Comparison of ENCODE assay signal across 9 cellular contexts in the genomic region with DNA sequence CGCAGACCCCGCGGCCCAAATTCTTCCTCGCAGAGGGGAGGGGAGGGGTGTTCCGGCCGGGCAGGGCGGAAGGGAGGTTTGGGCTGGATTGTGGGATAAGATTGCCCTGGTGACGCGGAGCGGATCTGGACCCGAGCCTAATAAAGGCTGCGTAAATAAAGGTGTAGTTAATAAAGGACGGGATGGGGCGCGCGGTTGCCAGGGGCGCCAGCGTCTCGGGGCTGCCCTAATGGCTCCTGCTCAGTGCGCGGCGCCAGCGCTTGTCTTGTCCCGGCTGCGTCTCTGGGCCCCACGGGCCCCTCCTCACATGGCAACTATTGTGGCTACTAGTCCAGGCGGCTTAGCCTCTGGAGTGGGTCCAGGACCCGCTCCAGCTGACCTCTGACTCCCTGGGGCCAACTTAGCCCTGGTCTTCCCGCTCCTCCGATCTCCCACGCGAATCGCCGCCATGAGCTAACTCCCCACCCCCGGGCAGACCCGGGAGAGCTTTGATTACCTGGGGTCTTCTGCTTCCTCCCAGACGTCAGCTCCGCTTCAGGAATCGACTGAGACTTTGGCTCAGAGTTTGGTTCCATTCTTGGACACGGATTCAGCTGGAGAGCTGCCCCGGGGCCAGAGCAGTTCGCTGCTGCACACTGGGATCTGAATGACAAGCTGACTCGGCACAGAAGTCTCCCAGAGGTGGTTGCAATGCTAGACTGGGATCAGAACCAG. TPM values are rescaled to one million over a fixed set of nuclear protein-coding genes. Genes with fewer than 3 reads are reported as not detected.
DNase-seq lines count a peak whose midpoint lies in the region; ATAC-seq and TF ChIP-seq lines count a peak whose summit lies in the region.
"Had no signal": no experiment of that assay in that cellular context is flagged by ENCODE, and none has a peak within 500 bp of the region (broad histone marks: within the 10 kb centered on the region; RNA-seq: fewer than 3 reads in every experiment).

No MANE protein-coding gene starts in this region.

- DNase-seq in COR-L47 (lab: John Stamatoyannopoulos, UW), result peak; percentile 43
- DNase-seq in LHCN-M2 (ENCODE audit: low read depth), result peak; percentile 1
- peak; percentile 24 for DNase-seq in epithelial cell of esophagus (ENCODE audit: low read depth)
- DNase-seq in omental fat pad (ENCODE audit: low spot score), result no peak
- no peak for DNase-seq in activated CD4-positive, CD25-positive, alpha-beta regulatory T cell (lab: John Stamatoyannopoulos, UW)

- TF ChIP-seq CTCF in epithelial cell of esophagus (IDR thresholded peaks at IDR 0.05; ENCODE audit: insufficient read depth, low read depth, low read length, missing control alignments), result no peak
- TF ChIP-seq CTCF in omental fat pad (IDR thresholded peaks at IDR 0.05), result no peak

- ATAC-seq in omental fat pad (ENCODE audit: low FRiP score) (peak; percentile 63), HG03378 (IDR thresholded peaks at IDR 0.05; ENCODE audit: unreplicated experiment) (no peak), GM21529 (IDR thresholded peaks at IDR 0.05; ENCODE audit: unreplicated experiment) (no peak), GM18502 (IDR thresholded peaks at IDR 0.05; ENCODE audit: poor library complexity, unreplicated experiment) (no peak)
- ATAC-seq: HCT116 had no signal

- peak overlapping the region; percentile 49 for H3K4me3 ChIP-seq in epithelial cell of esophagus (ENCODE audit: low read length)

RNA-seq across cellular contexts. Expression of gene SLC25A52, which starts 36.5 kb away (rescaled TPM):
- total RNA-seq in LHCN-M2 (2014; rRNA removed) (not detected in 2 replicates), omental fat pad (not detected)
- not detected for polyA plus RNA-seq in LHCN-M2 (2012)

RNA-seq across cellular contexts. Expression of gene B4GALT6, which starts 39.8 kb away (rescaled TPM):
- total RNA-seq in LHCN-M2 (2014; rRNA removed), result not detected in 2 replicates
- not detected for polyA plus RNA-seq in LHCN-M2 (2012)
- 1 to 10 TPM; 3.0 to 6.5 (median 4.9) TPM for total RNA-seq in omental fat pad

Comparison
In these comparisons a context has a peak if more than half of its experiments do, and no peak if none do; other contexts are left out.
1. DNase-seq: peak in COR-L47 (single experiment), LHCN-M2 (single experiment) and epithelial cell of esophagus (single experiment); none in omental fat pad (single experiment) and activated CD4-positive, CD25-positive, alpha-beta regulatory T cell (0 of 4).